ENCODE assay signal across 14 cellular contexts in the genomic region with DNA sequence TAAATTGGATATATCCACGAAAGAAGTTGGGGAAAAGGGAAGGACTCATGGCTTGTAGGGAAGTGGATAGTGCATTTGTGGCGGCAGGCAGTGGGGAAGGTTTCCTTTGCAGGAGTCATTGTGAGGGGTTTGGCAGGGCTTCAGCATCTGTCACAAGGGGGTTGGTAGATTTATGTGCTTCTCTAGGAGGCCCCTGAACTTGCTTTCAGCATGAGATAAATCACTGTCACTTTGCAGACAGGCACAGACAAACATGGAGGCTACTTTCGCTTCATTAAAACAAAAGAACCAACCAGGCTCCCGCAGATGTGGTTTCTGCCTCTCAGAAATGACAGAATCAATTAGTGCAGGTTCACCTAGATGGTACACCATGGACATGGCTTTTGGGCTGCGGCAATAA.
A peak's percentile ranks its signal among the peaks of the same experiment; 100 is the strongest.
DNase-seq lines count a peak whose midpoint lies in the region; ATAC-seq and TF ChIP-seq lines count a peak whose summit lies in the region.
"Had no signal": no experiment of that assay in that cellular context is flagged by ENCODE, and none has a peak within 500 bp of the region (broad histone marks: within the 10 kb centered on the region; RNA-seq: fewer than 3 reads in every experiment).

No MANE protein-coding gene starts in this region.

- H3K79me2 ChIP-seq in GM23248 (ENCODE audit: insufficient read depth): no peaks in the 10 kb centered on the region

- peaks cover 6% of the 10 kb centered on the region; the same call in 1 of the 2 replicates for H3F3A ChIP-seq in GM23248 (ENCODE audit: insufficient read depth)

- H4K20me1 ChIP-seq in GM23248 (ENCODE audit: insufficient read depth): no peaks in the 10 kb centered on the region

- H3K36me3 ChIP-seq in uterus (no peaks in the 10 kb centered on the region), GM23248 (ENCODE audit: low read depth) (no peaks in the 10 kb centered on the region)
- H3K36me3 ChIP-seq: spleen, suprapubic skin had no signal

- H3K4me1 ChIP-seq in uterus (no peaks in the 10 kb centered on the region), GM23248 (ENCODE audit: insufficient read depth) (peaks cover 24% of the 10 kb centered on the region)
- H3K4me1 ChIP-seq: spleen, suprapubic skin had no signal

- TF ChIP-seq CTCF in uterus (IDR thresholded peaks at IDR 0.05): no peak

- H3K9me3 ChIP-seq in uterus: no peaks in the 10 kb centered on the region
- H3K9me3 ChIP-seq in GM23248 (ENCODE audit: low read depth): no peaks in the 10 kb centered on the region
- H3K9me3 ChIP-seq: spleen, suprapubic skin had no signal

- H3K4me3 ChIP-seq in uterus: no peak overlapping the region
- no peak overlapping the region for H3K4me3 ChIP-seq in GM23248
- H3K4me3 ChIP-seq: spleen, suprapubic skin had no signal

- 51 to 57% methylated on average over 5 of the region's 5 CpGs for WGBS in GM23248 (ENCODE audit: low coverage in 1 of 2, low lambda C conversion rate in 2 of 2, missing lambda C conversion rate in 2 of 2), 2 experiments

- no peak overlapping the region for H3K4me2 ChIP-seq in GM23248 (ENCODE audit: unreplicated experiment)

- intact Hi-C loops in uterus (cut with DNase I; ENCODE audit: low total_unique reads): no loop called here

- ATAC-seq in GM18873 (IDR thresholded peaks at IDR 0.05; ENCODE audit: low FRiP score, unreplicated experiment): no peak

- no peak overlapping the region for H3K9ac ChIP-seq in GM23248

- DNase-seq in NCI-H146 (lab: John Stamatoyannopoulos, UW) (peak; percentile 56), NCI-H146 treated with DMSO at 0.1 percent for 48 hours (lab: John Stamatoyannopoulos, UW; ENCODE audit: unreplicated experiment) (no peak), NCI-H446 (lab: John Stamatoyannopoulos, UW) (peak; percentile 30 to 79), dermis blood vessel endothelial cell (peak; percentile 55), uterus (peak; percentile 27 to 36), GM23248 (no peak), SIG-M5 (lab: John Stamatoyannopoulos, UW) (no peak)
- DNase-seq: 8988T; activated B cell treated with CpG ODN at 0.5 μM for 24 hours; activated naive CD8-positive, alpha-beta T cell treated with anti-CD3 and anti-CD28 coated beads, Interleukin-2, amount 10 ng/mL, durations not matched to agents 7 days and 5 days; mesendoderm; spleen had no signal

- H3K27ac ChIP-seq in uterus (no peak overlapping the region), GM23248 (no peak overlapping the region)
- H3K27ac ChIP-seq: spleen, suprapubic skin had no signal

- H3K27me3 ChIP-seq in uterus (no peaks in the 10 kb centered on the region), GM23248 (replicated peaks; ENCODE audit: insufficient read depth) (no peaks in the 10 kb centered on the region)
- H3K27me3 ChIP-seq: suprapubic skin had no signal

- TF ChIP-seq POLR2A in uterus (IDR thresholded peaks at IDR 0.05): no peak

- H2AFZ ChIP-seq in GM23248: no peak overlapping the region

- in situ Hi-C loops in GM23248 (cut with MboI): no loop called here

- no peaks in the 10 kb centered on the region for H3K9me2 ChIP-seq in GM23248 (ENCODE audit: insufficient read depth)

Comparison
In these comparisons a context has a peak if more than half of its experiments do, and no peak if none do; other contexts are left out.
1. DNase-seq: peak in NCI-H146 (single experiment), NCI-H446 (2 of 2), dermis blood vessel endothelial cell (single experiment) and uterus (2 of 2); none in NCI-H146 treated with DMSO at 0.1 percent for 48 hours (single experiment), GM23248 (single experiment) and SIG-M5 (single experiment).